In genomic region chr14:79548836-79549235, GRCh38 we compare ENCODE assay signal across 20 cellular contexts.
"Had no signal": no experiment of that assay in that cellular context is flagged by ENCODE, and none has a peak within 500 bp of the region (broad histone marks: within the 10 kb centered on the region; RNA-seq: fewer than 3 reads in every experiment).

No MANE protein-coding gene starts in this region.

- H3K27me3 ChIP-seq: MG63 had no signal

- H3K9me3 ChIP-seq: MG63, SK-N-SH had no signal

- H3K27ac Mint-ChIP-seq: T-cell had no signal

- H3K27me3 Mint-ChIP-seq: T-cell had no signal

- H3K36me3 Mint-ChIP-seq: T-cell had no signal

- H3K4me2 ChIP-seq: SK-N-SH had no signal

- H3K36me3 ChIP-seq: MG63 had no signal

- H3K4me3 ChIP-seq: MG63 had no signal

- DNase-seq: Karpas-422, KG1, NCI-H1092 treated with DMSO at 0.1 percent for 48 hours, NCI-H1436, NCI-H187, NCI-H2029, NCI-H2081 treated with DMSO at 0.1 percent for 48 hours, NCI-H2171, NCI-H226, NCI-H524, NCI-H526 treated with DMSO at 0.1 percent for 48 hours, NCI-H774, PC-3, SHP77, SK-N-SH, SW 1271, T-cell had no signal

- H3K4me3 Mint-ChIP-seq: T-cell had no signal

- H3K27ac ChIP-seq: RWPE1 had no signal

- ATAC-seq: Panc1, PC-3, T-cell had no signal

- H3K4me1 Mint-ChIP-seq: T-cell had no signal

- H3K9ac ChIP-seq: SK-N-SH had no signal
